Comparison of ENCODE assay signal across 26 cellular contexts in genomic region chr5:56581426-56581825, GRCh38.
"Had no signal": no experiment of that assay in that cellular context is flagged by ENCODE, and none has a peak within 500 bp of the region (broad histone marks: within the 10 kb centered on the region; RNA-seq: fewer than 3 reads in every experiment).

No MANE protein-coding gene starts in this region.

- H3K36me3 ChIP-seq: left lung, ovary, right atrium auricular region, right lobe of liver, suprapubic skin, thoracic aorta, tibial artery, upper lobe of right lung had no signal

- H3K4me1 ChIP-seq: right lobe of liver had no signal

- H3K27me3 Mint-ChIP-seq: stimulated activated naive CD8-positive, alpha-beta T cell treated with anti-CD3 and anti-CD28 coated beads, Interleukin-15, Interleukin-2, amounts not matched to agents 100 ng/mL and 50 ng/mL, for 24 hours had no signal

- H3K9me3 Mint-ChIP-seq: immature natural killer cell; natural killer cell treated with Interleukin-12 subunit alpha and Interleukin-12 subunit beta and Interleukin-15 and Interleukin-18, amount 100 ng/mL, for 72 hours; stimulated activated naive CD8-positive, alpha-beta T cell treated with anti-CD3 and anti-CD28 coated beads, Interleukin-15, Interleukin-2, amounts not matched to agents 100 ng/mL and 50 ng/mL, for 24 hours had no signal

- H3K4me3 ChIP-seq: left lung, lung, mucosa of descending colon, ovary, right atrium auricular region, right lobe of liver, smooth muscle cell, suprapubic skin, thoracic aorta, tibial artery, upper lobe of right lung had no signal

- H3K4me3 Mint-ChIP-seq: immature natural killer cell; naive thymus-derived CD4-positive, alpha-beta T cell; natural killer cell treated with Interleukin-12 subunit alpha and Interleukin-12 subunit beta and Interleukin-15 and Interleukin-18, amount 100 ng/mL, for 72 hours; stimulated activated naive CD8-positive, alpha-beta T cell treated with anti-CD3 and anti-CD28 coated beads, Interleukin-15, Interleukin-2, amounts not matched to agents 100 ng/mL and 50 ng/mL, for 24 hours had no signal

- H3K27ac Mint-ChIP-seq: immature natural killer cell; natural killer cell treated with Interleukin-12 subunit alpha and Interleukin-12 subunit beta and Interleukin-15 and Interleukin-18, amount 100 ng/mL, for 72 hours; progenitor cell of endocrine pancreas; stimulated activated naive CD8-positive, alpha-beta T cell treated with anti-CD3 and anti-CD28 coated beads, Interleukin-15, Interleukin-2, amounts not matched to agents 100 ng/mL and 50 ng/mL, for 24 hours had no signal

- H3K9me3 ChIP-seq: left lung, mucosa of descending colon, ovary, right atrium auricular region, right lobe of liver, suprapubic skin, thoracic aorta had no signal

- DNase-seq: hypothalamus; immature natural killer cell; kidney; left colon; left lung; midbrain; mucosa of descending colon; naive thymus-derived CD4-positive, alpha-beta T cell; ovary; right lobe of liver; stimulated activated CD4-positive, alpha-beta T cell treated with anti-CD3 and anti-CD28 coated beads, Interleukin-1b, Interleukin-23, amount 100 ng/mL, for 48 hours; stimulated activated CD4-positive, alpha-beta T cell treated with anti-CD3 and anti-CD28 coated beads, Interleukin-2, amount 100 ng/mL, for 48 hours; stimulated activated naive CD4-positive, alpha-beta T cell; tibial artery; trophoblast cell; upper lobe of right lung had no signal

- ATAC-seq: left colon; left lung; mucosa of descending colon; naive thymus-derived CD4-positive, alpha-beta T cell; natural killer cell treated with Interleukin-12 subunit alpha and Interleukin-12 subunit beta and Interleukin-15 and Interleukin-18, amount 100 ng/mL, for 72 hours; right lobe of liver; upper lobe of right lung had no signal

- H3K4me2 ChIP-seq: smooth muscle cell had no signal

- H3K27me3 ChIP-seq: left lung, ovary, right atrium auricular region, right lobe of liver, suprapubic skin, tibial artery, upper lobe of right lung had no signal

- H3K36me3 Mint-ChIP-seq: immature natural killer cell; natural killer cell treated with Interleukin-12 subunit alpha and Interleukin-12 subunit beta and Interleukin-15 and Interleukin-18, amount 100 ng/mL, for 72 hours had no signal

- H3K27ac ChIP-seq: left lung, ovary, right atrium auricular region, right lobe of liver, suprapubic skin, thoracic aorta, tibial artery, upper lobe of right lung had no signal

- FAIRE-seq: islet of Langerhans, kidney, urothelium cell line had no signal
